In the genomic region with DNA sequence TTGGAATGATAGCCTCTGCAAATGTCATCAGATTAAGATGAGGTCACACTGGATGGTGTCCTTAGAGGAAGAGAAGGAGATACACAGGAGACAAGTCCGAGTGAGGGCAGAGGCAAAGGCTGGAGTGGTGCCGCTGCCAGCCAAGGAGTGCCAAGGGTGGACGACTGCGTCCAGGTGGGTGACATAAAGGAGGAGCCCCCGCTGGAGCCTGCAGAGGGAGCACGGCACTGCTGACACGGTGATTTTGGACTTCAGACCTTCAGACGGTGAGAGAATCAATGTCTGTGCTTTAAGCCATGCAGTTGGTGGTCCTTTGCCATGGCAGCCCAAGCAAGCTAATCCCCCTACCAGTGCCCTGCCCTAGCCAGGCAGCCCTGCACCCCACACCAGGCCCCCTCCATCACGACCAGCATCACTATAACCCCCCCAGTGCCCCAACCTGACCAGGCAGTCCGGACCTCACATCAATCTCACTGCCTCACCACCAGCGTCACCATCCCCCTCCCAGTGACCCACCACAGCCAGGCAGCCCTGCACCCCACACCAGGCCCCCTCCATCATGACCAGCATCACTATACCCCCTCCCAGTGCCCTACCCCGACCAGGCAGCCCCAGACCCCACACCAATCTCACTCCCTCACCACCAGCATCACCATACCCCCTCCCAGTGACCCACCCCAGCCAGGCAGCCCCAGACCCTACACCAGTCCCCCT, we compare ENCODE assay signal across 16 cellular contexts.
A peak's percentile ranks its signal among the peaks of the same experiment; 100 is the strongest.
DNase-seq lines count a peak whose midpoint lies in the region; ATAC-seq, FAIRE-seq and TF ChIP-seq lines count a peak whose summit lies in the region.
"Had no signal": no experiment of that assay in that cellular context is flagged by ENCODE, and none has a peak within 500 bp of the region (broad histone marks: within the 10 kb centered on the region; RNA-seq: fewer than 3 reads in every experiment).

No MANE protein-coding gene starts in this region.

- H3K27ac ChIP-seq in kidney (ENCODE audit: low read depth in 2 of 2, low read length in 2 of 2) (no peak overlapping the region), aorta (ENCODE audit: low read depth in 1 of 2, low read length in 2 of 2) (no peak overlapping the region)
- H3K27ac ChIP-seq: BLaER1 treated with 17β-estradiol and CSF1 and Interleukin-3, amounts not matched to agents 10 nM and 100 nM; RWPE1; SJCRH30 had no signal

- H3K27me3 ChIP-seq in aorta (ENCODE audit: control insufficient read depth in 1 of 2, insufficient read depth in 2 of 2, low read length in 1 of 2), result no peaks in the 10 kb centered on the region
- H3K27me3 ChIP-seq: BLaER1 treated with 17β-estradiol and CSF1 and Interleukin-3, amounts not matched to agents 10 nM and 100 nM had no signal

- peak; percentile 17 for DNase-seq in activated CD8-positive, alpha-beta memory T cell treated with anti-CD3 and anti-CD28 coated beads, Interleukin-2, amount 50 U/mL, for 48 hours
- no peak for DNase-seq in activated CD8-positive, alpha-beta memory T cell treated with anti-CD3 and anti-CD28 coated beads, Interleukin-2, amount 50 U/mL, for 4 hours
- DNase-seq in kidney, result peak; percentile 29
- DNase-seq in sciatic nerve (ENCODE audit: low spot score), result peak; percentile 19
- DNase-seq in aorta, result peak; percentile 23 to 54
- DNase-seq in activated CD4-positive, alpha-beta T cell treated with anti-CD3 and anti-CD28 coated beads, Interleukin-2, amount 50 U/mL, for 48 hours, result no peak
- no peak for DNase-seq in NCI-H146 (lab: John Stamatoyannopoulos, UW)
- DNase-seq: KBM-7, NCI-H1048, NCI-H2107, NCI-H226, NCI-H526 treated with DMSO at 0.1 percent for 48 hours, SJCRH30 had no signal

- H3K4me1 ChIP-seq in kidney (ENCODE audit: control insufficient read depth in 1 of 2, insufficient read depth in 1 of 2, low read depth in 1 of 2, low read length in 2 of 2) (no peaks in the 10 kb centered on the region), aorta (ENCODE audit: control insufficient read depth in 1 of 2, insufficient read depth in 2 of 2, low read length in 2 of 2) (no peaks in the 10 kb centered on the region)
- H3K4me1 ChIP-seq: BLaER1 treated with 17β-estradiol and CSF1 and Interleukin-3, amounts not matched to agents 10 nM and 100 nM; SJCRH30 had no signal

- WGBS in aorta, 2 donors, result 73 to 83% methylated on average over 12 of the region's 12 CpGs

- intact Hi-C loops in kidney (cut with DNase I) (no loop called here), sciatic nerve (cut with DNase I) (no loop called here), aorta (cut with DNase I) (no loop called here)

- TF ChIP-seq CTCF in kidney (IDR thresholded peaks at IDR 0.05; ENCODE audit: borderline replicate concordance, extremely low read depth, insufficient read depth), result no peak

- ATAC-seq in sciatic nerve (peak; percentile 27), aorta (ENCODE audit: low FRiP score) (no peak), HG03565 (IDR thresholded peaks at IDR 0.05; ENCODE audit: unreplicated experiment) (no peak)

- H3K36me3 ChIP-seq in kidney (ENCODE audit: control insufficient read depth in 1 of 2, insufficient read depth in 2 of 2, low read length in 2 of 2) (no peaks in the 10 kb centered on the region), aorta (ENCODE audit: control insufficient read depth in 1 of 2, insufficient read depth in 2 of 2, low read length in 1 of 2) (no peaks in the 10 kb centered on the region)
- H3K36me3 ChIP-seq: BLaER1 treated with 17β-estradiol and CSF1 and Interleukin-3, amounts not matched to agents 10 nM and 100 nM; SJCRH30 had no signal

- no peak for FAIRE-seq in kidney (lab: Jason Lieb, UNC)

- no peaks in the 10 kb centered on the region for H3K9me3 ChIP-seq in kidney (ENCODE audit: control insufficient read depth in 1 of 2, low read length in 2 of 2)
- H3K9me3 ChIP-seq in aorta (ENCODE audit: control insufficient read depth, low read length), result no peaks in the 10 kb centered on the region
- H3K9me3 ChIP-seq: BLaER1 treated with 17β-estradiol and CSF1 and Interleukin-3, amounts not matched to agents 10 nM and 100 nM; SJCRH30 had no signal

- H3K9ac ChIP-seq in kidney (ENCODE audit: low read length in 2 of 2), result no peak overlapping the region
- H3K9ac ChIP-seq: BLaER1 treated with 17β-estradiol and CSF1 and Interleukin-3, amounts not matched to agents 10 nM and 100 nM had no signal

- no peak overlapping the region for H3K4me3 ChIP-seq in kidney (ENCODE audit: low read length in 2 of 2)
- no peak overlapping the region for H3K4me3 ChIP-seq in aorta (ENCODE audit: low read length in 2 of 2)
- H3K4me3 ChIP-seq: BLaER1 treated with 17β-estradiol and CSF1 and Interleukin-3, amounts not matched to agents 10 nM and 100 nM; SJCRH30 had no signal

Comparison
In these comparisons a context has a peak if more than half of its experiments do, and no peak if none do; other contexts are left out.
1. DNase-seq: peak in activated CD8-positive, alpha-beta memory T cell treated with anti-CD3 and anti-CD28 coated beads, Interleukin-2, amount 50 U/mL, for 48 hours (single experiment), kidney (single experiment), sciatic nerve (single experiment) and aorta (2 of 2); none in activated CD8-positive, alpha-beta memory T cell treated with anti-CD3 and anti-CD28 coated beads, Interleukin-2, amount 50 U/mL, for 4 hours (single experiment), activated CD4-positive, alpha-beta T cell treated with anti-CD3 and anti-CD28 coated beads, Interleukin-2, amount 50 U/mL, for 48 hours (0 of 2) and NCI-H146 (single experiment).